Comparison of ENCODE assay signal across 8 cellular contexts in the genomic region with DNA sequence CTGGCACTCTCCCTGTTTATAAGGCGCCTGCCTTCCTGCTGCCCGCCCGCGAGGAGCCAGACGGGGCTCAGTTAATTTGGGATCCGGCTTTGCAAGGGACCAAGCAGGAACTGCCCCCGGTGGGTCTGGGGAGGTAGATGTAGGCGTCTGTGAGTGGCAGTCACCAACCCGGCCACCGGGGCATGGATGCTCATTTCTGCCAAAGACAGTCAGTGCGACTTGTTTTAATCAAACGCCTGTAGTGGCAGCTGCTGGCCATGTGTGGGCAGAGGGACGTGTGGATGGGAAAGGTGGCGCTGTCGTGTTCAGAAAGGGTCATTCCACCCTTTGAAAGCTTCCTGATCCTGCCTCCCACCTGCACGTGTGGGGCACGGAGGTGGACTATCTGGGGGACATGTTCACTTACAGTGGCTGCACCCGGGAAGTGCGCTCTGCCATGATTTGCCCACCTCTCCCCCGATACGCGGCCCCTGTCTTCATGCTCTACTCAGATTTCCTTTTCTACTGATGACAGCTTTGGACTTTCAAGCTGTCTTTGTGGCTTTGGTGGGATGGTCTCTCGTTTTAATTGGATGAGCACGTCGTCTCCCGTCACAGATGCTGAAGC.
DNase-seq lines count a peak whose midpoint lies in the region; TF ChIP-seq lines count a peak whose summit lies in the region.

No MANE protein-coding gene starts in this region.

- CTCF ChIA-PET in activated CD4-positive, alpha-beta T cell treated with anti-CD3 and anti-CD28 coated beads, Interleukin-2, amount 10 ng/mL, durations not matched to agents 7 days and 5 days (lab: Charles Lee), result no interaction called here

- POLR2A ChIA-PET in activated CD4-positive, alpha-beta T cell treated with anti-CD3 and anti-CD28 coated beads, Interleukin-2, amount 10 ng/mL, durations not matched to agents 7 days and 5 days (lab: Charles Lee), result no interaction called here

- H3K36me3 Mint-ChIP-seq in nephron progenitor cell (ENCODE audit: low read depth), result no peaks in the 10 kb centered on the region
- H3K36me3 Mint-ChIP-seq in activated CD4-positive, alpha-beta T cell treated with anti-CD3 and anti-CD28 coated beads, Interleukin-2, amount 10 ng/mL, durations not matched to agents 7 days and 5 days (ENCODE audit: low read depth), result no peaks in the 10 kb centered on the region

- TF ChIP-seq CTCF in nephron progenitor cell (IDR thresholded peaks at IDR 0.05), result no peak

- H3K9me3 Mint-ChIP-seq in nephron progenitor cell, result no peaks in the 10 kb centered on the region
- no peaks in the 10 kb centered on the region for H3K9me3 Mint-ChIP-seq in activated CD4-positive, alpha-beta T cell treated with anti-CD3 and anti-CD28 coated beads, Interleukin-2, amount 10 ng/mL, durations not matched to agents 7 days and 5 days

- H3K27me3 Mint-ChIP-seq in nephron progenitor cell (ENCODE audit: low read depth, poor library complexity), result peaks cover 32% of the 10 kb centered on the region
- H3K27me3 Mint-ChIP-seq in activated CD4-positive, alpha-beta T cell treated with anti-CD3 and anti-CD28 coated beads, Interleukin-2, amount 10 ng/mL, durations not matched to agents 7 days and 5 days, result peaks cover 54% of the 10 kb centered on the region

- H3K27ac Mint-ChIP-seq in nephron progenitor cell, result no peak overlapping the region
- no peak overlapping the region for H3K27ac Mint-ChIP-seq in activated CD4-positive, alpha-beta T cell treated with anti-CD3 and anti-CD28 coated beads, Interleukin-2, amount 10 ng/mL, durations not matched to agents 7 days and 5 days

- H3K4me3 Mint-ChIP-seq in nephron progenitor cell, result peak overlapping the region; percentile 77
- H3K4me3 Mint-ChIP-seq in activated CD4-positive, alpha-beta T cell treated with anti-CD3 and anti-CD28 coated beads, Interleukin-2, amount 10 ng/mL, durations not matched to agents 7 days and 5 days, result no peak overlapping the region

- H3K4me1 Mint-ChIP-seq in nephron progenitor cell, result peaks cover 76% of the 10 kb centered on the region
- no peaks in the 10 kb centered on the region for H3K4me1 Mint-ChIP-seq in activated CD4-positive, alpha-beta T cell treated with anti-CD3 and anti-CD28 coated beads, Interleukin-2, amount 10 ng/mL, durations not matched to agents 7 days and 5 days

- DNase-seq in DMS53 (lab: John Stamatoyannopoulos, UW), result peak; percentile 76
- no peak for DNase-seq in DMS53 treated with DMSO at 0.1 percent for 48 hours (lab: John Stamatoyannopoulos, UW; ENCODE audit: unreplicated experiment)
- peak; percentile 75 for DNase-seq in NCI-H69 (lab: John Stamatoyannopoulos, UW)
- peak; percentile 79 for DNase-seq in ecto neural progenitor cell (ENCODE audit: low spot score)
- DNase-seq in nephron progenitor cell, result peak; percentile 43
- DNase-seq in superior temporal gyrus (ENCODE audit: extremely low spot score), result no peak
- DNase-seq in activated CD4-positive, alpha-beta T cell treated with anti-CD3 and anti-CD28 coated beads, Interleukin-2, amount 10 ng/mL, durations not matched to agents 7 days and 5 days, result no peak
- no peak for DNase-seq in effector CD4-positive, alpha-beta T cell

Comparison
In these comparisons a context has a peak if more than half of its experiments do, and no peak if none do; other contexts are left out.
1. DNase-seq: peak in DMS53 (single experiment), NCI-H69 (single experiment), ecto neural progenitor cell (single experiment) and nephron progenitor cell (single experiment); none in DMS53 treated with DMSO at 0.1 percent for 48 hours (single experiment), superior temporal gyrus (single experiment), activated CD4-positive, alpha-beta T cell treated with anti-CD3 and anti-CD28 coated beads, Interleukin-2, amount 10 ng/mL, durations not matched to agents 7 days and 5 days (single experiment) and effector CD4-positive, alpha-beta T cell (single experiment).